Comparison of ENCODE assay signal across 19 cellular contexts in the genomic region with DNA sequence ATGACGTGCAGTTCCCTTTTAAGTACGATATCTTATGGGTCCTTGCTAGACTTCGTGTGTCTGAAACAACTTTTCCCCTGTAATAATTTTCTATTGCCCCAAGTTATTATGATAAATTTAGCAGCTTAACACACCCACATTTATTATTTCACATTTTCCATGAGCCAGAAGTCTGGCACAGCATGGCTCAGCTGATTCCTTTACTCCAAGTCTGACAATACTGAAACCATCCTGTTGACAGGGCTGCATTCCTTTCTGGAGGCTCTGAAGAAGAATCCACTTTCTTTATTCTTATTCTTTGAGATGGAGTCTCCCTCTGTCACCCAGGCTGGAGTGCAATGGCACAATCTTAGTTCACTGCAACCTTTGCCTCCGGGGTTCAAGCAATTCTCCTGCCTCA.
"Had no signal": no experiment of that assay in that cellular context is flagged by ENCODE, and none has a peak within 500 bp of the region (broad histone marks: within the 10 kb centered on the region; RNA-seq: fewer than 3 reads in every experiment).

No MANE protein-coding gene starts in this region.

- H3K27me3 ChIP-seq: brain microvascular endothelial cell, right atrium auricular region, upper lobe of left lung had no signal

- H3K4me1 Mint-ChIP-seq: activated CD4-positive, alpha-beta T cell treated with anti-CD3 and anti-CD28 coated beads, Interleukin-2, amount 10 ng/mL, durations not matched to agents 24 days and 14 days; natural killer cell had no signal

- H3K36me3 Mint-ChIP-seq: activated naive CD8-positive, alpha-beta T cell; natural killer cell had no signal

- H3K9me3 Mint-ChIP-seq: activated CD4-positive, alpha-beta T cell treated with anti-CD3 and anti-CD28 coated beads, Interleukin-2, amount 10 ng/mL, durations not matched to agents 24 days and 14 days; memory B cell; natural killer cell had no signal

- DNase-seq: activated CD4-positive, alpha-beta T cell treated with anti-CD3 and anti-CD28 coated beads, Interleukin-2, amount 10 ng/mL, durations not matched to agents 24 days and 14 days; activated CD4-positive, CD25-positive, alpha-beta regulatory T cell; activated CD8-positive, alpha-beta memory T cell treated with anti-CD3 and anti-CD28 coated beads, Interleukin-2, amount 50 U/mL, for 48 hours; activated gamma-delta T cell treated with Interleukin-2 at 50 U/mL for 16 hours; amniotic stem cell; brain microvascular endothelial cell; erythroblast; natural killer cell; stimulated activated CD4-positive, alpha-beta T cell treated with anti-CD3 and anti-CD28 coated beads, Interleukin-15, amount 100 ng/mL, for 24 hours; stimulated activated CD4-positive, alpha-beta T cell treated with anti-CD3 and anti-CD28 coated beads, Interleukin-4, amount 100 ng/mL, for 4 hours; stimulated activated CD8-positive, alpha-beta memory T cell treated with anti-CD3 and anti-CD28 coated beads, Interleukin-4, amount 100 ng/mL, for 48 hours; stimulated activated naive CD8-positive, alpha-beta T cell treated with anti-CD3 and anti-CD28 coated beads, Interleukin-15, Interleukin-2, amounts not matched to agents 100 U/mL and 50 U/mL, for 24 hours; upper lobe of left lung had no signal

- H3K4me1 ChIP-seq: right atrium auricular region, upper lobe of left lung had no signal

- H3K36me3 ChIP-seq: brain microvascular endothelial cell, right atrium auricular region, upper lobe of left lung had no signal

- H3K4me3 ChIP-seq: right atrium auricular region, skin epidermis, upper lobe of left lung had no signal

- H3K27me3 Mint-ChIP-seq: activated CD4-positive, alpha-beta T cell treated with anti-CD3 and anti-CD28 coated beads, Interleukin-2, amount 10 ng/mL, durations not matched to agents 24 days and 14 days; activated naive CD8-positive, alpha-beta T cell; memory B cell; progenitor cell of endocrine pancreas had no signal

- H3K4me3 Mint-ChIP-seq: activated CD4-positive, alpha-beta T cell treated with anti-CD3 and anti-CD28 coated beads, Interleukin-2, amount 10 ng/mL, durations not matched to agents 24 days and 14 days; activated naive CD8-positive, alpha-beta T cell; memory B cell; natural killer cell had no signal

- H3K27ac Mint-ChIP-seq: activated CD4-positive, alpha-beta T cell treated with anti-CD3 and anti-CD28 coated beads, Interleukin-2, amount 10 ng/mL, durations not matched to agents 24 days and 14 days; activated naive CD8-positive, alpha-beta T cell; memory B cell; natural killer cell; progenitor cell of endocrine pancreas had no signal

- ATAC-seq: left lobe of liver; natural killer cell; stimulated activated naive CD8-positive, alpha-beta T cell treated with anti-CD3 and anti-CD28 coated beads, Interleukin-15, Interleukin-2, amounts not matched to agents 100 U/mL and 50 U/mL, for 24 hours had no signal

- H3K27ac ChIP-seq: brain microvascular endothelial cell, right atrium auricular region, upper lobe of left lung had no signal
